8 cellular contexts compared by ENCODE assay signal in the genomic region with DNA sequence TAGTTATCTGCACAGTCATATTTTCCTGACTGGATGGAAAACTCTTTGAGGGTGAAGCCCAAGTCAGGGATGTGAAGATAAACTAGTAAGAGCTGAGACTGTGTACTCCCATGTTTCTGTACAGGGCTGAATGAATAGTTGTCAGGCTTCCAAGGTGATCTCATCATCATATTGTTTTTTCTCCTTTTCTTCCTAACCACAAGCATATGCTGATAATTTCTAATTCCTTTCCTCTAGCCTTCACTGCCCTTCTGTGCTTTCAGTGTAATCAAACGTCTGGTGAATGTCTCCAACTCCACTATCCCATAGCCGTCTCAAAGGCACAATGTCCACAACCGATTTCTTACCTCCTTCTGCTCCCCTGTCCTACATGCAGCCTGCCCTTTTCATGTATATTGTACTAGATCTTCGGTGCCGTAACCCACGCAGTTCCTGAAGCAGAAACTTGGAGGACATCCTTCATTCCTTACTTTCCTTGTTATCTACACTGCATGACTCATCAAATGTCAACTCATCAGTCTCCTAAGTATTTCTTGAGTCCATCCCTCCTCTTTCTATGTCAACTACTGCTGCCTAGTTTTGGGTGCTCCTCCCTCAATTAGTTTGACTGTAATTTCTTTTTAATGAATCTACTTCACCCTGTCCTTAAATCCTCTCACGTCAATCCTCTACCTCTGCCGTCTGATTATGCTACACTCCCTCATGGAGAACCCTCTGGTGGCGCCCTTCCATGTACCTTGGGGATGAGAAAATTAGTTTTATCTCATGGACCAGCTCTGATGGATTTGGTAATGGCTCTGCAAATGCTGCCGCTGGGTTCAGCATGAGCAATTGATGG. TPM values are rescaled to one million over a fixed set of nuclear protein-coding genes. Genes with fewer than 3 reads are reported as not detected.
DNase-seq lines count a peak whose midpoint lies in the region; ATAC-seq and TF ChIP-seq lines count a peak whose summit lies in the region.

No MANE protein-coding gene starts in this region.

- ATAC-seq in GM19452 (IDR thresholded peaks at IDR 0.05; ENCODE audit: unreplicated experiment) (no peak), T-cell (replicated peaks in 1 of 4) (no peak)

- intact Hi-C loops in dorsolateral prefrontal cortex (cut with DNase I): no loop called here

- peak; percentile 90 for DNase-seq in BJ (ENCODE audit: low read depth)
- peak; percentile 19 for DNase-seq in NCI-H2196 treated with DMSO at 0.1 percent for 48 hours (lab: John Stamatoyannopoulos, UW; ENCODE audit: unreplicated experiment)
- DNase-seq in dorsolateral prefrontal cortex: no peak
- no peak for DNase-seq in neural crest cell (ENCODE audit: low read depth, low spot score)
- no peak for DNase-seq in AML-193 (lab: John Stamatoyannopoulos, UW)
- DNase-seq in SHP77 (lab: John Stamatoyannopoulos, UW): no peak
- DNase-seq in T-cell: no peak

- CTCF ChIA-PET in BJ (lab: Yijun Ruan, JAX): interaction anchor here (0.8 to 1.5 kb wide), 2 partner anchors 22 to 24 kb away, joined by 3 to 4 read pairs; no protein-coding TSS in a partner anchor
- CTCF ChIA-PET in T-cell (lab: Charles Lee): interaction anchor here (0.7 to 1.3 kb wide), 5 partner anchors 9 to 120 kb away, joined by 3 to 7 read pairs (median 3); no protein-coding TSS in a partner anchor

- no peaks in the 10 kb centered on the region for H3K27me3 ChIP-seq in BJ (ENCODE audit: control insufficient read depth, insufficient read depth, low read length)
- H3K27me3 ChIP-seq in dorsolateral prefrontal cortex: no peaks in the 10 kb centered on the region

- H3K36me3 ChIP-seq in BJ (ENCODE audit: control insufficient read depth, insufficient read depth, low read length): no peaks in the 10 kb centered on the region; the same call in 1 of the 2 replicates

- H3K4me3 Mint-ChIP-seq in neural crest cell (no peak overlapping the region), T-cell (no peak overlapping the region)

- no peak overlapping the region for H3K4me3 ChIP-seq in BJ (ENCODE audit: low read depth, low read length)
- H3K4me3 ChIP-seq in dorsolateral prefrontal cortex: peak overlapping the region in 6 of 59 donors; percentile 2 to 20 (median 12)

- H3K27me3 Mint-ChIP-seq in neural crest cell (ENCODE audit: low read depth) (no peaks in the 10 kb centered on the region), T-cell (no peaks in the 10 kb centered on the region)

- no peaks in the 10 kb centered on the region for H3K9me3 Mint-ChIP-seq in neural crest cell
- no peaks in the 10 kb centered on the region for H3K9me3 Mint-ChIP-seq in T-cell

- H3K27ac Mint-ChIP-seq in neural crest cell (ENCODE audit: unreplicated experiment): peak overlapping the region; percentile 73
- H3K27ac Mint-ChIP-seq in T-cell: no peak overlapping the region

- H3K27ac ChIP-seq in dorsolateral prefrontal cortex: peak overlapping the region in 56 of 59 donors; percentile 14 to 84 (median 68)

- no peak for TF ChIP-seq CTCF in BJ (IDR thresholded peaks at IDR 0.05; ENCODE audit: insufficient read depth, low read depth, low read length)
- no peak for TF ChIP-seq CTCF in dorsolateral prefrontal cortex (IDR thresholded peaks at IDR 0.05 in 54 of 56, conservative IDR thresholded peaks at IDR 0.05 in 2 of 56; ENCODE audit: low read depth in 1 of 56, partially characterized antibody in 56 of 56)
- TF ChIP-seq CTCF in neural crest cell (conservative IDR thresholded peaks at IDR 0.05): no peak

- H3K4me1 Mint-ChIP-seq in neural crest cell: peaks cover 15% of the 10 kb centered on the region
- H3K4me1 Mint-ChIP-seq in T-cell: peaks cover 63 to 77% (median 69%) of the 10 kb centered on the region in 3 donors

- no peaks in the 10 kb centered on the region for H3K36me3 Mint-ChIP-seq in neural crest cell (ENCODE audit: low read depth)
- H3K36me3 Mint-ChIP-seq in T-cell: peaks cover 45% of the 10 kb centered on the region

- POLR2A ChIA-PET in BJ (lab: Charles Lee): no interaction called here
- POLR2A ChIA-PET in T-cell (lab: Charles Lee): interaction anchor here in 1 of 2 donors (0.6 kb wide), 1 partner anchor 31 kb away, joined by 3 read pairs; no protein-coding TSS in a partner anchor

RNA-seq across cellular contexts. Expression of gene NCOA7, which starts 21.9 kb away (rescaled TPM):
- 27.2 and 29.7 TPM in 2 replicates for polyA plus RNA-seq in BJ (2011; rRNA removed)
- polyA minus RNA-seq in BJ (2011; rRNA and poly(A)+ RNA removed): 30.9 and 55.3 TPM in 2 replicates
- total RNA-seq in dorsolateral prefrontal cortex (100 to 1,000 TPM in 118 of 120 experiments, 10 to 100 TPM in 2; 63.5 to 252 (median 193) TPM), neural crest cell (11.0 and 11.2 TPM in 2 replicates), T-cell (10 to 100 TPM; 40.3 to 51.6 (median 46.4) TPM)

Comparison
In these comparisons a context has a peak if more than half of its experiments do, and no peak if none do; other contexts are left out.
1. DNase-seq: peak in BJ (single experiment) and NCI-H2196 treated with DMSO at 0.1 percent for 48 hours (single experiment); none in dorsolateral prefrontal cortex (0 of 10), neural crest cell (single experiment), AML-193 (0 of 2), SHP77 (0 of 2) and T-cell (0 of 34).